ENCODE assay signal across 10 cellular contexts in genomic region chr2:23436346-23437099, GRCh38. TPM values are rescaled to one million over a fixed set of nuclear protein-coding genes. Genes with fewer than 3 reads are reported as not detected.
DNase-seq lines count a peak whose midpoint lies in the region; ATAC-seq and TF ChIP-seq lines count a peak whose summit lies in the region.
"Had no signal": no experiment of that assay in that cellular context is flagged by ENCODE, and none has a peak within 500 bp of the region (broad histone marks: within the 10 kb centered on the region; RNA-seq: fewer than 3 reads in every experiment).

No MANE protein-coding gene starts in this region.

- DNase-seq in NCI-H774 (lab: John Stamatoyannopoulos, UW) (peak; percentile 8), kidney tubule cell (ENCODE audit: low spot score) (peak; percentile 37), SIG-M5 (lab: John Stamatoyannopoulos, UW) (no peak), RWPE1 (ENCODE audit: low spot score) (no peak)
- peak; percentile 45 to 72 for DNase-seq in activated T-cell treated with anti-CD3 and anti-CD28 coated beads, Interleukin-2, amount 50 U/mL, for 72 hours
- DNase-seq in stimulated activated CD8-positive, alpha-beta memory T cell treated with anti-CD3 and anti-CD28 coated beads, Interleukin-4, amount 100 ng/mL, for 48 hours = peak; percentile 52
- DNase-seq: GDM1, NCI-H1092 treated with DMSO at 0.1 percent for 48 hours had no signal

- peaks cover 2 to 4% of the 10 kb centered on the region in 2 donors for H3K36me3 Mint-ChIP-seq in activated T-cell treated with anti-CD3 and anti-CD28 coated beads, Interleukin-2, amount 50 U/mL, for 72 hours (ENCODE audit: insufficient read depth in 2 of 2)

- H3K27ac ChIP-seq in RWPE1 = no peak overlapping the region

- no peak for TF ChIP-seq CTCF in RWPE1 (conservative IDR thresholded peaks at IDR 0.05; ENCODE audit: low read depth)

- CTCF ChIA-PET in RWPE1 (lab: Yijun Ruan, JAX) = interaction anchor here (0.7 kb wide), 1 partner anchor 24 kb away, joined by 5 read pairs; no protein-coding TSS in a partner anchor

- peaks cover 27% of the 10 kb centered on the region for H3K4me1 Mint-ChIP-seq in activated T-cell treated with anti-CD3 and anti-CD28 coated beads, Interleukin-2, amount 50 U/mL, for 72 hours (ENCODE audit: low read depth)

- no peak overlapping the region for H3K27ac Mint-ChIP-seq in activated T-cell treated with anti-CD3 and anti-CD28 coated beads, Interleukin-2, amount 50 U/mL, for 72 hours

- H3K4me3 Mint-ChIP-seq in activated T-cell treated with anti-CD3 and anti-CD28 coated beads, Interleukin-2, amount 50 U/mL, for 72 hours = peak overlapping the region; percentile 49 to 65

- POLR2A ChIA-PET in RWPE1 (lab: Yijun Ruan, JAX; ENCODE audit: low non-redundant PET) = no interaction called here

- peaks cover 31% of the 10 kb centered on the region for H3K27me3 Mint-ChIP-seq in activated T-cell treated with anti-CD3 and anti-CD28 coated beads, Interleukin-2, amount 50 U/mL, for 72 hours (ENCODE audit: low read depth)

- H3K9me3 Mint-ChIP-seq in activated T-cell treated with anti-CD3 and anti-CD28 coated beads, Interleukin-2, amount 50 U/mL, for 72 hours = peaks cover 0 to under 1% of the 10 kb centered on the region in 2 donors

- ATAC-seq in activated T-cell treated with anti-CD3 and anti-CD28 coated beads, Interleukin-2, amount 50 U/mL, for 72 hours (replicated peaks in 1 of 2) = peak; percentile 100
- ATAC-seq in GM18520 (IDR thresholded peaks at IDR 0.05; ENCODE audit: unreplicated experiment) = no peak
- ATAC-seq: Right ventricle myocardium inferior had no signal

RNA-seq across cellular contexts. Expression of gene KLHL29, which starts 51.5 kb away (rescaled TPM):
- 1 to 10 TPM; 2.5 to 4.0 TPM for total RNA-seq in activated T-cell treated with anti-CD3 and anti-CD28 coated beads, Interleukin-2, amount 50 U/mL, for 72 hours

Comparison
In these comparisons a context has a peak if more than half of its experiments do, and no peak if none do; other contexts are left out.
1. DNase-seq: peak in NCI-H774 (single experiment), activated T-cell treated with anti-CD3 and anti-CD28 coated beads, Interleukin-2, amount 50 U/mL, for 72 hours (2 of 2), kidney tubule cell (single experiment) and stimulated activated CD8-positive, alpha-beta memory T cell treated with anti-CD3 and anti-CD28 coated beads, Interleukin-4, amount 100 ng/mL, for 48 hours (single experiment); none in SIG-M5 (single experiment) and RWPE1 (single experiment).